In the genomic region with DNA sequence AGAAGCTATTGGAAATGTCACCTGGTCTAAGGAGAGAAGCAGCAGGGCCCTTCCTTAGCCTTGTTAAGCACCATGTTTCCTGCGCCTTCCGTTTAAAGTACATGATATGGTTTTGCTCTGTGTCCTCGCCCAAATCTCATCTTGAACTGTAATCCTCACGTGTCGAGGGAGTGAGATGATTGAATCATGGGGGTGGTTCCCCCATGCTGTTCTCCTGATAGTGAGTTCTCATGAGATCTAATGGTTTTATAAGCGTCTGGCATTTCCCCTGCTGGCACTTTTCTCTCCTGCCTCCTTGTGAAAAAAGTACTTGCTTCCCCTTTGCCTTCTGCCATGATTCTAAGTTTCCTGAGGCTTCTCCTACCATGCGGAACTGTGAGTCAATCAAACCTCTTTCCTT, we compare ENCODE assay signal across 22 cellular contexts.
"Had no signal": no experiment of that assay in that cellular context is flagged by ENCODE, and none has a peak within 500 bp of the region (broad histone marks: within the 10 kb centered on the region; RNA-seq: fewer than 3 reads in every experiment).

No MANE protein-coding gene starts in this region.

- H3K4me3 Mint-ChIP-seq: naive B cell; nephron; stimulated activated effector memory CD8-positive, alpha-beta T cell treated with anti-CD3 and anti-CD28 coated beads, Interleukin-12 subunit alpha, Interleukin-12 subunit beta, amount 100 ng/mL, for 72 hours had no signal

- H3K4me3 ChIP-seq: coronary artery, heart right ventricle, lung, suprapubic skin, tibial nerve, upper lobe of right lung had no signal

- ATAC-seq: esophagus mucosa; heart right ventricle; left colon; left ventricle myocardium superior; right cardiac atrium; stimulated activated effector memory CD8-positive, alpha-beta T cell treated with anti-CD3 and anti-CD28 coated beads, Interleukin-12 subunit alpha, Interleukin-12 subunit beta, amount 100 ng/mL, for 72 hours; stimulated activated naive CD8-positive, alpha-beta T cell treated with anti-CD3 and anti-CD28 coated beads, Interleukin-15, Interleukin-2, amounts not matched to agents 100 U/mL and 50 U/mL, for 24 hours; upper lobe of right lung had no signal

- H3K27ac ChIP-seq: coronary artery, heart right ventricle, neutrophil, suprapubic skin, tibial nerve, upper lobe of right lung had no signal

- DNase-seq: caudate nucleus; effector CD4-positive, alpha-beta T cell; heart right ventricle; kidney; left colon; left ventricle myocardium superior; mesenchymal stem cell; naive B cell; posterior cingulate gyrus; right cardiac atrium; stimulated activated CD4-positive, alpha-beta T cell treated with anti-CD3 and anti-CD28 coated beads, Interleukin-4, amount 100 ng/mL, for 1 hour; stimulated activated CD8-positive, alpha-beta memory T cell treated with anti-CD3 and anti-CD28 coated beads, Interleukin-4, amount 100 ng/mL, for 48 hours; stimulated activated naive CD8-positive, alpha-beta T cell treated with anti-CD3 and anti-CD28 coated beads, Interleukin-15, Interleukin-2, amounts not matched to agents 100 U/mL and 50 U/mL, for 24 hours; upper lobe of right lung had no signal

- H3K4me1 ChIP-seq: heart right ventricle, suprapubic skin, tibial nerve, upper lobe of right lung had no signal

- H3K9me3 ChIP-seq: heart right ventricle, neutrophil, suprapubic skin, tibial nerve, upper lobe of right lung had no signal

- H3K9me3 Mint-ChIP-seq: naive B cell; nephron; stimulated activated effector memory CD8-positive, alpha-beta T cell treated with anti-CD3 and anti-CD28 coated beads, Interleukin-12 subunit alpha, Interleukin-12 subunit beta, amount 100 ng/mL, for 72 hours had no signal

- H3K36me3 ChIP-seq: heart right ventricle, neutrophil, suprapubic skin, tibial nerve, upper lobe of right lung had no signal

- H3K4me1 Mint-ChIP-seq: naive B cell; stimulated activated effector memory CD8-positive, alpha-beta T cell treated with anti-CD3 and anti-CD28 coated beads, Interleukin-12 subunit alpha, Interleukin-12 subunit beta, amount 100 ng/mL, for 72 hours had no signal

- H3K27me3 ChIP-seq: heart right ventricle, suprapubic skin, tibial nerve, upper lobe of right lung had no signal

- H3K27ac Mint-ChIP-seq: stimulated activated effector memory CD8-positive, alpha-beta T cell treated with anti-CD3 and anti-CD28 coated beads, Interleukin-12 subunit alpha, Interleukin-12 subunit beta, amount 100 ng/mL, for 72 hours had no signal

- H3K36me3 Mint-ChIP-seq: naive B cell; stimulated activated effector memory CD8-positive, alpha-beta T cell treated with anti-CD3 and anti-CD28 coated beads, Interleukin-12 subunit alpha, Interleukin-12 subunit beta, amount 100 ng/mL, for 72 hours had no signal
